In the genomic region with DNA sequence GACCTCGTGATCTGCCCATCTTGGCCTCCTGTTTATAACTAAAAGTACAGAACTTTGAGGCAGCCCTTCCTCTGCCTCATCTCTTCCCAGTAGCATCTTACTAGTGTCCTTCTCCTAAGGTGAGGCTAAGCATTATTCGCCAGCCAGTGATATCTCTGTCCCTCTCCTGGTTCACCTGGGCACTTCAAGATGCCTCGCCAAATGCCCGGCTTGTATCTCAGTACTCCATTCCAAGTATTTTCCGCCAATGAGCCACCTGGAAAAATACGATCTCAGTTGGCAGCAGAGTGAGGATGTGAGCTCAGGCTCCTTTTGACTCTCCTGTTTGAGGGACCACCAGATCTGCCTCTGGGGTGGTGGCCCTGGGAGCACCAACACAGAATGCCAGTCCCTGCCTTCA, we compare ENCODE assay signal across 21 cellular contexts. TPM values are rescaled to one million over a fixed set of nuclear protein-coding genes. Genes with fewer than 3 reads are reported as not detected.
DNase-seq lines count a peak whose midpoint lies in the region; ATAC-seq and TF ChIP-seq lines count a peak whose summit lies in the region.
"Had no signal": no experiment of that assay in that cellular context is flagged by ENCODE, and none has a peak within 500 bp of the region (broad histone marks: within the 10 kb centered on the region; RNA-seq: fewer than 3 reads in every experiment).

No MANE protein-coding gene starts in this region.

- peak; percentile 65 for DNase-seq in cerebellar cortex (ENCODE audit: low spot score)
- no peak for DNase-seq in neural progenitor cell (ENCODE audit: low spot score)
- no peak for DNase-seq in NCI-H2081 (lab: John Stamatoyannopoulos, UW)
- DNase-seq: 8988T; ACHN; BE2C; CD4-positive, alpha-beta memory T cell; CD4-positive, CD25-positive, alpha-beta regulatory T cell; CD8-positive, alpha-beta memory T cell; COR-L47; DMS 273 treated with DMSO at 0.1 percent for 48 hours; DMS153; DMS53; DMS79; DND-41; EL; GF-D8 had no signal

- H3K79me2 ChIP-seq in neural progenitor cell (ENCODE audit: low read depth) = no peaks in the 10 kb centered on the region

- no peaks in the 10 kb centered on the region for H3F3A ChIP-seq in neural progenitor cell (ENCODE audit: low read depth)

- H3K4me2 ChIP-seq in neural progenitor cell = no peak overlapping the region
- H3K4me2 ChIP-seq: BLaER1 had no signal

- H3K4me1 Mint-ChIP-seq in neural progenitor cell = peaks cover 18% of the 10 kb centered on the region
- H3K4me1 Mint-ChIP-seq: CD14-positive monocyte; CD4-positive, alpha-beta memory T cell; CD4-positive, CD25-positive, alpha-beta regulatory T cell; CD8-positive, alpha-beta memory T cell had no signal

- no peak overlapping the region for H3K27ac ChIP-seq in neural progenitor cell
- H3K27ac ChIP-seq: BLaER1 had no signal

- H3K36me3 Mint-ChIP-seq in neural progenitor cell = no peaks in the 10 kb centered on the region
- H3K36me3 Mint-ChIP-seq: CD14-positive monocyte; CD4-positive, alpha-beta memory T cell; CD4-positive, CD25-positive, alpha-beta regulatory T cell; CD8-positive, alpha-beta memory T cell had no signal

- H3K27me3 Mint-ChIP-seq in neural progenitor cell (ENCODE audit: insufficient read depth, low read depth) = peaks cover 8% of the 10 kb centered on the region

- H3K36me3 ChIP-seq in neural progenitor cell = no peaks in the 10 kb centered on the region
- H3K36me3 ChIP-seq: BE2C, BLaER1 had no signal

- peaks cover 7% of the 10 kb centered on the region for H3K9me3 Mint-ChIP-seq in neural progenitor cell
- H3K9me3 Mint-ChIP-seq: CD4-positive, alpha-beta memory T cell; CD8-positive, alpha-beta memory T cell had no signal

- no peaks in the 10 kb centered on the region for H3K27me3 ChIP-seq in neural progenitor cell
- H3K27me3 ChIP-seq: BE2C, BLaER1 had no signal

- no peak overlapping the region for H2AFZ ChIP-seq in neural progenitor cell (replicated peaks)

- H3K4me3 ChIP-seq in neural progenitor cell = no peak overlapping the region
- H3K4me3 ChIP-seq: BLaER1 had no signal

- no peak overlapping the region for H3K4me3 Mint-ChIP-seq in neural progenitor cell
- H3K4me3 Mint-ChIP-seq: CD14-positive monocyte; CD4-positive, alpha-beta memory T cell; CD4-positive, CD25-positive, alpha-beta regulatory T cell; CD8-positive, alpha-beta memory T cell had no signal

- no peak overlapping the region for H3K9ac ChIP-seq in neural progenitor cell
- H3K9ac ChIP-seq: BLaER1 had no signal

- H3K4me1 ChIP-seq in neural progenitor cell = no peaks in the 10 kb centered on the region
- H3K4me1 ChIP-seq: BE2C had no signal

- H3K27ac Mint-ChIP-seq in neural progenitor cell = peak overlapping the region; percentile 19
- H3K27ac Mint-ChIP-seq: CD14-positive monocyte; CD4-positive, alpha-beta memory T cell; CD4-positive, CD25-positive, alpha-beta regulatory T cell; CD8-positive, alpha-beta memory T cell had no signal

- H4K20me1 ChIP-seq in neural progenitor cell (ENCODE audit: low read depth) = no peaks in the 10 kb centered on the region
- H4K20me1 ChIP-seq: BLaER1 had no signal

- TF ChIP-seq CTCF in neural progenitor cell (IDR thresholded peaks at IDR 0.05) = no peak

- no peak for ATAC-seq in GM18907 (IDR thresholded peaks at IDR 0.05; ENCODE audit: unreplicated experiment)
- no peak for ATAC-seq in GM18873 (IDR thresholded peaks at IDR 0.05; ENCODE audit: low FRiP score, unreplicated experiment)

- no peaks in the 10 kb centered on the region for H3K9me3 ChIP-seq in neural progenitor cell (ENCODE audit: low read depth)
- H3K9me3 ChIP-seq: BE2C, BLaER1 had no signal

RNA-seq across cellular contexts. Expression of a gene that starts 25.9 kb away (rescaled TPM):
- total RNA-seq in neural progenitor cell (ENCODE audit: low replicate concordance) = 20.2 and 41.3 TPM in 2 replicates
- total RNA-seq: CD4-positive, CD25-positive, alpha-beta regulatory T cell had no signal
